In genomic region chr16:74999208-74999682, GRCh38 we compare ENCODE assay signal across 8 cellular contexts. TPM values are rescaled to one million over a fixed set of nuclear protein-coding genes. Genes with fewer than 3 reads are reported as not detected.
DNase-seq lines count a peak whose midpoint lies in the region; ATAC-seq and TF ChIP-seq lines count a peak whose summit lies in the region.

No MANE protein-coding gene starts in this region.

- peak; percentile 30 for ATAC-seq in GM19025 (IDR thresholded peaks at IDR 0.05; ENCODE audit: low read depth, unreplicated experiment)
- peak; percentile 27 for ATAC-seq in HG03342 (IDR thresholded peaks at IDR 0.05; ENCODE audit: unreplicated experiment)

- DNase-seq in AG10803 (ENCODE audit: low read depth) (no peak), WERI-Rb-1 (no peak), epithelial cell of esophagus (ENCODE audit: low read depth) (peak; percentile 9), transverse colon (peak; percentile 29), NCI-H2029 (lab: John Stamatoyannopoulos, UW) (no peak)

- H3K4me3 ChIP-seq in AG10803 (ENCODE audit: low read length): peak overlapping the region; percentile 71
- H3K4me3 ChIP-seq in WERI-Rb-1 (ENCODE audit: low read depth, low read length): peak overlapping the region; percentile 81
- H3K4me3 ChIP-seq in epithelial cell of esophagus (ENCODE audit: low read length): peak overlapping the region; percentile 59
- peak overlapping the region; percentile 72 to 75 for H3K4me3 ChIP-seq in muscle layer of colon (ENCODE audit: low read depth in 1 of 2, low read length in 2 of 2)
- peak overlapping the region; percentile 77 to 97 (median 95) for H3K4me3 ChIP-seq in transverse colon

- H3K36me3 ChIP-seq in WERI-Rb-1: peaks cover 9% of the 10 kb centered on the region
- no peaks in the 10 kb centered on the region for H3K36me3 ChIP-seq in muscle layer of colon (ENCODE audit: insufficient read depth, low read length)
- H3K36me3 ChIP-seq in transverse colon: no peaks in the 10 kb centered on the region

- H3K27me3 ChIP-seq in WERI-Rb-1 (ENCODE audit: insufficient read depth, low read depth, severe bottlenecking) (no peaks in the 10 kb centered on the region), muscle layer of colon (ENCODE audit: control insufficient read depth in 1 of 2, insufficient read depth in 2 of 2, low read length in 2 of 2) (no peaks in the 10 kb centered on the region), transverse colon (no peaks in the 10 kb centered on the region)

- TF ChIP-seq POLR2A in transverse colon (IDR thresholded peaks at IDR 0.05): no peak

- in situ Hi-C loops in transverse colon (cut with MboI; ENCODE audit: low pct_ligation_motif_present in 1 of 4, low pct_unique_long_range_greater_than_20kb in 1 of 4, low sequenced_read_pairs in 3 of 4): loop anchor here in 2 of 4 donors (10.0 to 25.0 kb wide), 2 partner anchors 106 to 388 kb away; no protein-coding TSS in a partner anchor

- no peak overlapping the region for H3K9ac ChIP-seq in muscle layer of colon (ENCODE audit: low read length)

- H3K27ac ChIP-seq in WERI-Rb-1 (peak overlapping the region; percentile 77), muscle layer of colon (ENCODE audit: low read depth, low read length) (peak overlapping the region; percentile 82), transverse colon (peak overlapping the region; percentile 84 to 91 (median 88))

- H3K9me3 ChIP-seq in WERI-Rb-1 (ENCODE audit: severe bottlenecking) (no peaks in the 10 kb centered on the region), muscle layer of colon (ENCODE audit: low read length) (no peaks in the 10 kb centered on the region), transverse colon (no peaks in the 10 kb centered on the region)

- TF ChIP-seq CTCF in AG10803 (conservative IDR thresholded peaks at IDR 0.05; ENCODE audit: low read length) (no peak), WERI-Rb-1 (IDR thresholded peaks at IDR 0.05; ENCODE audit: low read depth, low read length) (no peak), epithelial cell of esophagus (IDR thresholded peaks at IDR 0.05; ENCODE audit: insufficient read depth, low read depth, low read length, missing control alignments) (no peak), transverse colon (IDR thresholded peaks at IDR 0.05) (no peak)

- no peak for TF ChIP-seq EP300 in transverse colon (IDR thresholded peaks at IDR 0.05; ENCODE audit: low read depth)

- intact Hi-C loops in transverse colon (cut with DNase I; ENCODE audit: low total_unique reads): no loop called here

- WGBS in transverse colon (ENCODE audit: low coverage in 1 of 2), 2 donors: 0% methylated on average over 33 of the region's 51 CpGs; no CpG with 5 or more reads in 1 of the 2 donors

- H3K4me1 ChIP-seq in muscle layer of colon (ENCODE audit: insufficient read depth, low read length) (peaks cover 21% of the 10 kb centered on the region), transverse colon (peaks cover 0 to 27% (median 21%) of the 10 kb centered on the region in 4 donors)

RNA-seq across cellular contexts. Expression of gene ZNRF1, which starts 0.4 kb away (rescaled TPM):
- total RNA-seq in transverse colon: 10 to 100 TPM; 28.5 to 58.4 (median 40.4) TPM

RNA-seq across cellular contexts. Expression of gene WDR59, which starts 14.3 kb away (rescaled TPM):
- total RNA-seq in transverse colon: 100 to 1,000 TPM in 1 of 4 donors, 10 to 100 TPM in 3; 29.1 to 112 (median 42.6) TPM

Comparison
In these comparisons a context has a peak if more than half of its experiments do, and no peak if none do; other contexts are left out.
1. DNase-seq: peak in epithelial cell of esophagus (single experiment) and transverse colon (single experiment); none in AG10803 (single experiment), WERI-Rb-1 (single experiment) and NCI-H2029 (single experiment).
2. Peak in every context shown above with its lines, with median percentiles within 50 percentile points of each other: H3K4me3 ChIP-seq and H3K27ac ChIP-seq.